1 cellular context compared by ENCODE assay signal in genomic region chr16:85422374-85423185, GRCh38.
TF ChIP-seq lines count a peak whose summit lies in the region.

No MANE protein-coding gene starts in this region.

TF ChIP-seq in GM23338, 12 proteins besides CTCF, POLR2A, EP300 and RAD21 (continued from another document):
- no peak for TF ChIP-seq ZNF462 (CRISPR knock-in tag; IDR thresholded peaks at IDR 0.05)
- no peak for TF ChIP-seq POLR2AphosphoS5 (IDR thresholded peaks at IDR 0.05; ENCODE audit: low read depth)
- TF ChIP-seq STAT1 (IDR thresholded peaks at IDR 0.05; ENCODE audit: unreplicated experiment), result no peak
- TF ChIP-seq REST (IDR thresholded peaks at IDR 0.05; ENCODE audit: unreplicated experiment), result no peak
- TF ChIP-seq ZNF114 (CRISPR knock-in tag; IDR thresholded peaks at IDR 0.05), result no peak
- no peak for TF ChIP-seq ZNF331 (CRISPR knock-in tag; IDR thresholded peaks at IDR 0.05; ENCODE audit: low read depth)
- no peak for TF ChIP-seq NANOG (IDR thresholded peaks at IDR 0.05; ENCODE audit: borderline replicate concordance)
